ENCODE assay signal across 24 cellular contexts in genomic region chr9:131312246-131312645, GRCh38. TPM values are rescaled to one million over a fixed set of nuclear protein-coding genes. Genes with fewer than 3 reads are reported as not detected.
DNase-seq lines count a peak whose midpoint lies in the region; ATAC-seq, FAIRE-seq and TF ChIP-seq lines count a peak whose summit lies in the region.
"Had no signal": no experiment of that assay in that cellular context is flagged by ENCODE, and none has a peak within 500 bp of the region (broad histone marks: within the 10 kb centered on the region; RNA-seq: fewer than 3 reads in every experiment).

No MANE protein-coding gene starts in this region.

- H3K27me3 ChIP-seq in right atrium auricular region (no peaks in the 10 kb centered on the region), K562 (ENCODE audit: control insufficient read depth in 2 of 2, insufficient read depth in 2 of 2, low read length in 2 of 2) (no peaks in the 10 kb centered on the region), trophoblast cell (ENCODE audit: insufficient read depth, low read length) (no peaks in the 10 kb centered on the region), tibial artery (peaks cover 0 to 7% of the 10 kb centered on the region in 2 donors)
- H3K27me3 ChIP-seq: BE2C had no signal

- H4K20me1 ChIP-seq in K562 (replicated peaks; ENCODE audit: control insufficient read depth, insufficient read depth, low read length), result no peaks in the 10 kb centered on the region

- H3K4me2 ChIP-seq in K562 (ENCODE audit: insufficient read depth, low read length), result no peak overlapping the region; the same call in 1 of the 2 replicates
- H3K4me2 ChIP-seq in trophoblast cell (ENCODE audit: low read length), result no peak overlapping the region
- H3K4me2 ChIP-seq: A549; BLaER1 treated with 17β-estradiol and CSF1 and Interleukin-3, amounts not matched to agents 10 nM and 100 nM; GM23338 had no signal

- no peaks in the 10 kb centered on the region for H3K9me3 ChIP-seq in right atrium auricular region
- no peaks in the 10 kb centered on the region for H3K9me3 ChIP-seq in K562 (replicated peaks; ENCODE audit: control insufficient read depth, insufficient read depth, low read depth, low read length)
- peaks cover 3% of the 10 kb centered on the region for H3K9me3 ChIP-seq in trophoblast cell (ENCODE audit: insufficient read depth, low read depth, low read length)
- H3K9me3 ChIP-seq in tibial artery, result no peaks in the 10 kb centered on the region
- H3K9me3 ChIP-seq: A549; BE2C; BLaER1 treated with 17β-estradiol and CSF1 and Interleukin-3, amounts not matched to agents 10 nM and 100 nM had no signal

- no peak overlapping the region for H2AFZ ChIP-seq in K562 (ENCODE audit: low read depth, low read length)
- H2AFZ ChIP-seq in trophoblast cell (ENCODE audit: insufficient read depth, low read length, poor library complexity), result no peak overlapping the region
- H2AFZ ChIP-seq: GM23338 had no signal

- no peak overlapping the region for H2BK5ac ChIP-seq in trophoblast cell (ENCODE audit: low read depth, low read length, poor library complexity)

- H3K4me1 ChIP-seq in right atrium auricular region, result peaks cover 0 to 27% of the 10 kb centered on the region in 2 donors
- peaks cover 10 to 67% of the 10 kb centered on the region in 2 experiments; a peak in 4 of 5 replicates for H3K4me1 ChIP-seq in K562 (replicated peaks in 1 of 2; ENCODE audit: control insufficient read depth in 2 of 2, insufficient read depth in 2 of 2, low read length in 2 of 2)
- peaks cover 0 to 3% of the 10 kb centered on the region in 2 experiments for H3K4me1 ChIP-seq in trophoblast cell (ENCODE audit: control insufficient read depth in 1 of 2, insufficient read depth in 2 of 2, low read length in 2 of 2)
- peaks cover 0 to 2% (median 0%) of the 10 kb centered on the region in 4 donors for H3K4me1 ChIP-seq in tibial artery
- H3K4me1 ChIP-seq: BE2C had no signal

- in situ Hi-C loops in K562 (cut with MboI), result loop anchor here (25.0 kb wide), 1 partner anchor 600 kb away; no protein-coding TSS in a partner anchor

- no peak overlapping the region for H3K14ac ChIP-seq in trophoblast cell (ENCODE audit: low read length)

- BruUV-seq in K562 (replicated peaks; lab: Mats Ljungman, UMichigan), result no TSS peak

- TF ChIP-seq EP300 in K562 (IDR thresholded peaks at IDR 0.05; ENCODE audit: low read length), result no peak

- DNase-seq in right atrium auricular region (ENCODE audit: low spot score), result no peak
- DNase-seq in left cardiac atrium, result no peak
- no peak for DNase-seq in K562 (ENCODE audit: extremely low read depth in 1 of 4, low spot score in 3 of 4)
- DNase-seq in trophoblast cell, result peak; percentile 85
- no peak for DNase-seq in foreskin melanocyte
- DNase-seq in tibial artery, result no peak
- no peak for DNase-seq in posterior cingulate gyrus
- DNase-seq: 8988T; ACHN; AML-193; BE2C; Calu3; CD4-positive, alpha-beta T cell; CD8-positive, alpha-beta memory T cell; DMS53; DMS79 treated with DMSO at 0.1 percent for 48 hours; GF-D8; H9; HFFc6 had no signal

- ATAC-seq in left cardiac atrium (no peak), K562 (no peak)
- ATAC-seq: GM23338 had no signal

- H3K23ac ChIP-seq in trophoblast cell (ENCODE audit: low read length), result no peak overlapping the region

- no peak for TF ChIP-seq POLR2A in K562 (conservative IDR thresholded peaks at IDR 0.05)

- CTCF ChIA-PET in K562 (lab: Yijun Ruan, JAX; ENCODE audit: low intra/inter-chr PET ratio), result no interaction called here

- no peak overlapping the region for H2AK5ac ChIP-seq in trophoblast cell (ENCODE audit: low read length)

- no peak overlapping the region for H2BK120ac ChIP-seq in trophoblast cell (ENCODE audit: insufficient read depth, low read length, poor library complexity)

- H4K8ac ChIP-seq in trophoblast cell (ENCODE audit: low read depth, low read length), result no peak overlapping the region

- H3K9ac ChIP-seq in K562 (ENCODE audit: insufficient read depth in 1 of 2, low read depth in 2 of 2, low read length in 2 of 2), result peak overlapping the region in 1 of 2 experiments; percentile 24; a peak in 1 of 4 replicates
- no peak overlapping the region for H3K9ac ChIP-seq in trophoblast cell (ENCODE audit: low read length)
- H3K9ac ChIP-seq: BLaER1 treated with 17β-estradiol and CSF1 and Interleukin-3, amounts not matched to agents 10 nM and 100 nM had no signal

- H3K18ac ChIP-seq in trophoblast cell (ENCODE audit: low read length), result no peak overlapping the region

- POLR2A ChIA-PET in K562 (lab: Yijun Ruan, JAX), result interaction anchor here (0.7 to 0.9 kb wide), 2 partner anchors 13 to 324 kb away, joined by 3 read pairs; no protein-coding TSS in a partner anchor

- H3K9me1 ChIP-seq in K562 (ENCODE audit: control insufficient read depth, insufficient read depth, low read length), result no peaks in the 10 kb centered on the region

- intact Hi-C loops in left cardiac atrium (cut with DNase I), result no loop called here
- intact Hi-C loops in K562 (cut with micrococcal nuclease), result no loop called here
- intact Hi-C loops in tibial artery (cut with DNase I; ENCODE audit: low total_unique reads), result no loop called here
- intact Hi-C loops in posterior cingulate gyrus (cut with DNase I), result no loop called here

- no peaks in the 10 kb centered on the region for H3K36me3 ChIP-seq in right atrium auricular region
- no peaks in the 10 kb centered on the region for H3K36me3 ChIP-seq in K562 (ENCODE audit: control insufficient read depth, insufficient read depth, low read length)
- H3K36me3 ChIP-seq in trophoblast cell (ENCODE audit: control insufficient read depth in 1 of 2, insufficient read depth in 2 of 2, low read length in 2 of 2), result no peaks in the 10 kb centered on the region
- no peaks in the 10 kb centered on the region for H3K36me3 ChIP-seq in tibial artery
- H3K36me3 ChIP-seq: BE2C; BLaER1 treated with 17β-estradiol and CSF1 and Interleukin-3, amounts not matched to agents 10 nM and 100 nM had no signal

- no peak overlapping the region for H4K12ac ChIP-seq in trophoblast cell (ENCODE audit: low read depth, low read length)

- H3K79me2 ChIP-seq in K562 (ENCODE audit: control insufficient read depth, insufficient read depth, low read length), result no peaks in the 10 kb centered on the region
- H3K79me2 ChIP-seq in trophoblast cell (ENCODE audit: control insufficient read depth, insufficient read depth, low read length, poor library complexity), result no peaks in the 10 kb centered on the region

- TF ChIP-seq RAD21 in K562 (CRISPR knock-in tag; conservative IDR thresholded peaks at IDR 0.05 in 1 of 2, IDR thresholded peaks at IDR 0.05 in 1 of 2), result no peak

- H3K4me3 ChIP-seq in right atrium auricular region (no peak overlapping the region), K562 (no peak overlapping the region), trophoblast cell (ENCODE audit: low read depth, low read length) (no peak overlapping the region), tibial artery (no peak overlapping the region)
- H3K4me3 ChIP-seq: A549; BLaER1 treated with 17β-estradiol and CSF1 and Interleukin-3, amounts not matched to agents 10 nM and 100 nM; GM23338 had no signal

- no peak overlapping the region for H4K91ac ChIP-seq in trophoblast cell (ENCODE audit: low read depth, low read length)

- no peaks in the 10 kb centered on the region for H3K79me1 ChIP-seq in trophoblast cell (ENCODE audit: low read length)

- H2BK12ac ChIP-seq in trophoblast cell (ENCODE audit: low read length), result no peak overlapping the region

- TF ChIP-seq CTCF in right atrium auricular region (IDR thresholded peaks at IDR 0.05) (no peak), K562 (IDR thresholded peaks at IDR 0.05 in 2 of 3, conservative IDR thresholded peaks at IDR 0.05 in 1 of 3; ENCODE audit: insufficient read depth in 2 of 3, low read depth in 1 of 3, low read length in 3 of 3) (no peak), tibial artery (IDR thresholded peaks at IDR 0.05) (no peak)

- WGBS in K562 (ENCODE audit: insufficient coverage, low coverage, missing lambda C conversion rate), result 76% methylated on average over 9 of the region's 9 CpGs
- no CpG with 5 or more reads among the region's 9 CpGs for WGBS in trophoblast cell (ENCODE audit: extremely low coverage, insufficient coverage, insufficient read length)

- H3K27ac ChIP-seq in right atrium auricular region, result peak overlapping the region; percentile 23 to 87
- no peak overlapping the region; the same call in 2 of the 3 replicates for H3K27ac ChIP-seq in K562 (ENCODE audit: extremely low read depth, low read depth, low read length)
- no peak overlapping the region for H3K27ac ChIP-seq in trophoblast cell (ENCODE audit: low read depth, low read length)
- no peak overlapping the region for H3K27ac ChIP-seq in tibial artery
- H3K27ac ChIP-seq: A549; BLaER1 treated with 17β-estradiol and CSF1 and Interleukin-3, amounts not matched to agents 10 nM and 100 nM had no signal

- no peak for FAIRE-seq in K562 (lab: Jason Lieb, UNC)
- FAIRE-seq: A549, GM12891, GM18507 had no signal

- no peak overlapping the region for H3K4ac ChIP-seq in trophoblast cell (ENCODE audit: low read depth, low read length)

RNA-seq across cellular contexts. Expression of gene PLPP7, which starts 22.7 kb away (rescaled TPM):
- total RNA-seq in right atrium auricular region (100 to 1,000 TPM; 124 to 216 TPM), left cardiac atrium (100 to 1,000 TPM in 1 of 2 donors, 10 to 100 TPM in 1; 82.7 to 108 TPM), K562 (2014; rRNA removed) (0.23 and 0.65 TPM in 2 replicates), K562 (2014; rRNA removed; fragmentation: Illumina TruSeq; extraction: Trizol) (not detected in 2 replicates), K562 (2015; rRNA removed; fragmentation: Illumina TruSeq; extraction: Trizol) (0.18 and 0.30 TPM in 2 replicates), K562 (2021) (0.56 and 0.93 TPM in 2 replicates)
- 0.49 TPM in 1 of 2 replicates, not detected in the other for total RNA-seq in K562 (2011; cell fraction: chromatin; rRNA removed; ENCODE audit: low replicate concordance)
- 1.1 and 1.2 TPM in 2 replicates for total RNA-seq in K562 (2011; cell fraction: nucleolus; rRNA removed)
- total RNA-seq in K562 (2011; cell fraction: nucleoplasm; rRNA removed), result 0.66 and 0.99 TPM in 2 replicates
- polyA plus RNA-seq in K562 (2011; rRNA removed) (0.18 and 0.41 TPM in 2 replicates), K562 (2014; fragmentation: Illumina TruSeq; extraction: Trizol) (0.09 and 0.37 TPM in 2 replicates), K562 (2014; fragmentation: Nextera tagmentation; extraction: Ambion mirVana) (not detected), K562 (2014; rRNA removed) (0.86 TPM in 1 of 2 replicates, not detected in the other)
- polyA plus RNA-seq in K562 (2011; cell fraction: cytosol; rRNA removed), result 0.48 and 0.50 TPM in 2 replicates
- polyA plus RNA-seq in K562 (2011; cell fraction: nucleus; rRNA removed), result 0.68 and 0.87 TPM in 2 replicates
- polyA plus RNA-seq in K562 (2012), result 0.64 and 1.3 TPM in 2 replicates
- polyA minus RNA-seq in K562 (2011; rRNA and poly(A)+ RNA removed), result 0.09 and 0.11 TPM in 2 replicates
- not detected in 2 replicates for polyA minus RNA-seq in K562 (2011; cell fraction: cytosol; rRNA and poly(A)+ RNA removed)
- polyA minus RNA-seq in K562 (2011; cell fraction: nucleus; rRNA and poly(A)+ RNA removed), result 0.13 and 1.00 TPM in 2 replicates
- polyA plus RNA-seq in trophoblast cell (2013), result 0.10 and 0.17 TPM in 2 replicates
- total RNA-seq: Calu3; CD8-positive, alpha-beta memory T cell had no signal
- polyA plus RNA-seq: CD8-positive, alpha-beta memory T cell had no signal

RNA-seq across cellular contexts. Expression of gene FAM78A, which starts 35.9 kb away (rescaled TPM):
- total RNA-seq in right atrium auricular region (10 to 100 TPM; 31.8 to 55.3 TPM), left cardiac atrium (10 to 100 TPM; 50.4 to 60.5 TPM), K562 (2014; rRNA removed) (55.5 and 85.8 TPM in 2 replicates), K562 (2014; rRNA removed; fragmentation: Illumina TruSeq; extraction: Trizol) (23.7 and 28.6 TPM in 2 replicates), K562 (2015; rRNA removed; fragmentation: Illumina TruSeq; extraction: Trizol) (55.6 and 55.9 TPM in 2 replicates), K562 (2021) (103 and 105 TPM in 2 replicates)
- 38.6 and 86.5 TPM in 2 replicates for total RNA-seq in K562 (2011; cell fraction: chromatin; rRNA removed; ENCODE audit: low replicate concordance)
- 61.2 and 70.5 TPM in 2 replicates for total RNA-seq in K562 (2011; cell fraction: nucleolus; rRNA removed)
- total RNA-seq in K562 (2011; cell fraction: nucleoplasm; rRNA removed), result 59.7 and 74.0 TPM in 2 replicates
- polyA plus RNA-seq in K562 (2011; rRNA removed) (29.9 and 50.1 TPM in 2 replicates), K562 (2014; fragmentation: Illumina TruSeq; extraction: Trizol) (65.0 and 68.7 TPM in 2 replicates), K562 (2014; fragmentation: Nextera tagmentation; extraction: Ambion mirVana) (1 to 10 TPM in 1 of 2 experiments, under 1 TPM in 1; 0.56 to 1.2 TPM), K562 (2014; rRNA removed) (55.2 and 59.6 TPM in 2 replicates)
- polyA plus RNA-seq in K562 (2011; cell fraction: cytosol; rRNA removed), result 60.0 and 102 TPM in 2 replicates
- 43.9 and 60.4 TPM in 2 replicates for polyA plus RNA-seq in K562 (2011; cell fraction: nucleus; rRNA removed)
- polyA plus RNA-seq in K562 (2012), result 66.9 and 81.0 TPM in 2 replicates
- polyA minus RNA-seq in K562 (2011; rRNA and poly(A)+ RNA removed), result 23.2 and 33.4 TPM in 2 replicates
- 57.5 and 69.4 TPM in 2 replicates for polyA minus RNA-seq in K562 (2011; cell fraction: cytosol; rRNA and poly(A)+ RNA removed)
- 13.3 and 20.8 TPM in 2 replicates for polyA minus RNA-seq in K562 (2011; cell fraction: nucleus; rRNA and poly(A)+ RNA removed)
- polyA plus RNA-seq in trophoblast cell (2013), result 0.56 and 0.60 TPM in 2 replicates
- total RNA-seq: Calu3 had no signal

Comparison
In these comparisons a context has a peak if more than half of its experiments do, and no peak if none do; other contexts are left out.
1. DNase-seq: peak in trophoblast cell (2 of 2); none in right atrium auricular region (single experiment), left cardiac atrium (single experiment), K562 (0 of 4), foreskin melanocyte (single experiment), tibial artery (0 of 2) and posterior cingulate gyrus (0 of 10).
2. H3K27ac ChIP-seq: peak in right atrium auricular region (2 of 2); none in K562 (single experiment), trophoblast cell (single experiment) and tibial artery (0 of 2).
3. RNA of gene PLPP7, which starts 22.7 kb away (total RNA-seq): 124 to 216 TPM in right atrium auricular region and 82.7 to 108 TPM in left cardiac atrium; 0.18 to 1.2 TPM in K562; every median in the first group is over 10 times any median in the second.